In the genomic region with DNA sequence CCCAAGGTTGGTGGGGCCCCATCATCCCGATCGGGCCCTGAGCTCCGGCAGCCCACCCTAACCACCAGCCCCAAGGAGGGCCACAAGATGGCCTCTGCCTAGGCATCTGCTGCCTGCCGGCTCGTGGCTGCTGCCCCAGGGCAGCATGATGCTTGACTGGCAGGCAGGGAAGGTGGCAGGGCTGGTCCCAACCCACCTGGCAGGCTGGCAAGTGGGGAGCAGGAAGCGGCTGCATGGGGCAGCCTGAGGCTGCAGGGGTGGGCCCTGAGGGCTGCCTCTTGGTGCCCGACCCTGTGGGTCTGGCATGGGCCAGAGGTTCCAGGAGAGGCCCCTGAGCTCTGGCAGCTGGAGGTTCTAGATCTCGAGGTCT, we compare ENCODE assay signal across 12 cellular contexts. TPM values are rescaled to one million over a fixed set of nuclear protein-coding genes. Genes with fewer than 3 reads are reported as not detected.
DNase-seq lines count a peak whose midpoint lies in the region; ATAC-seq and TF ChIP-seq lines count a peak whose summit lies in the region.
"Had no signal": no experiment of that assay in that cellular context is flagged by ENCODE, and none has a peak within 500 bp of the region (broad histone marks: within the 10 kb centered on the region; RNA-seq: fewer than 3 reads in every experiment).

No MANE protein-coding gene starts in this region.

- H3K4me1 ChIP-seq in HCT116 (ENCODE audit: control insufficient read depth in 1 of 2, insufficient read depth in 2 of 2, low read length in 2 of 2), result no peaks in the 10 kb centered on the region
- H3K4me1 ChIP-seq in breast epithelium, result peaks cover 5 to 20% of the 10 kb centered on the region in 2 donors
- peaks cover 6 to 65% of the 10 kb centered on the region in 2 donors for H3K4me1 ChIP-seq in left lung

- BruUV-seq in HCT116 (replicated peaks; lab: Mats Ljungman, UMichigan), result no TSS peak

- H3K9ac ChIP-seq in HCT116 (ENCODE audit: low read length), result no peak overlapping the region

- no peak overlapping the region for H3K4me3 ChIP-seq in HCT116 (replicated peaks in 1 of 2; ENCODE audit: low read depth in 1 of 2, low read length in 2 of 2)
- no peak overlapping the region for H3K4me3 ChIP-seq in breast epithelium
- H3K4me3 ChIP-seq in left lung, result no peak overlapping the region
- H3K4me3 ChIP-seq in skin epidermis, result no peak overlapping the region

- DNase-seq in HCT116 (ENCODE audit: low read depth, low spot score) (no peak), breast epithelium (ENCODE audit: low spot score in 2 of 2) (no peak), left lung (peak in 1 of 2 donors; percentile 59), COLO829 (ENCODE audit: low spot score) (no peak), GM13977 (ENCODE audit: low spot score) (no peak)
- DNase-seq in stimulated activated naive CD4-positive, alpha-beta T cell (lab: John Stamatoyannopoulos, UW), result no peak
- DNase-seq: activated CD8-positive, alpha-beta memory T cell treated with anti-CD3 and anti-CD28 coated beads, Interleukin-2, amount 10 ng/mL, durations not matched to agents 7 days and 5 days; activated naive CD8-positive, alpha-beta T cell treated with anti-CD3 and anti-CD28 coated beads, Interleukin-2, amount 50 U/mL, for 24 hours; stimulated activated CD4-positive, alpha-beta T cell treated with anti-CD3 and anti-CD28 coated beads, Interleukin-2, amount 100 ng/mL, for 48 hours had no signal

- RAD21 ChIA-PET in HCT116 (lab: Charles Lee; ENCODE audit: low non-redundant PET in 1 of 2, low total read pairs in 2 of 2, uncharacterized antibody in 2 of 2, unreplicated experiment in 2 of 2), result no interaction called here

- no peaks in the 10 kb centered on the region for H4K20me1 ChIP-seq in HCT116 (ENCODE audit: insufficient read depth)

- in situ Hi-C loops in GM13977 (cut with MboI; ENCODE audit: low pct_unique_long_range_greater_than_20kb, low sequenced_read_pairs, unreplicated experiment), result no loop called here

- H3K27me3 ChIP-seq in HCT116 (ENCODE audit: insufficient read depth, low read length), result no peaks in the 10 kb centered on the region
- H3K27me3 ChIP-seq in breast epithelium, result no peaks in the 10 kb centered on the region
- H3K27me3 ChIP-seq in left lung, result no peaks in the 10 kb centered on the region

- H3K36me3 ChIP-seq in HCT116 (ENCODE audit: control insufficient read depth in 1 of 2, insufficient read depth in 2 of 2, low read length in 2 of 2), result 0 out of 4 replicates have a peak, but pooled peaks cover 0 to 6% of the 10 kb centered on the region in 2 experiments
- H3K36me3 ChIP-seq in breast epithelium, result no peaks in the 10 kb centered on the region
- H3K36me3 ChIP-seq in left lung, result peaks cover 0 to 57% of the 10 kb centered on the region in 2 donors

- H3K27ac ChIP-seq in HCT116 (ENCODE audit: low read depth, low read length) (no peak overlapping the region), breast epithelium (peak overlapping the region; percentile 60 to 82), left lung (peak overlapping the region; percentile 79 to 81), skin epidermis (peak overlapping the region in 16 of 21 experiments; percentile 12 to 85 (median 73))

- no peak overlapping the region for H2AFZ ChIP-seq in HCT116 (ENCODE audit: low read depth, low read length, poor library complexity, severe bottlenecking)

- no peak for TF ChIP-seq RAD21 in HCT116 (IDR thresholded peaks at IDR 0.05; ENCODE audit: low read depth)

- POLR2A ChIA-PET in HCT116 (lab: Charles Lee), result no interaction called here

- H3K4me2 ChIP-seq in HCT116 (ENCODE audit: low read length), result no peak overlapping the region

- TF ChIP-seq CTCF in HCT116 (IDR thresholded peaks at IDR 0.05 in 2 of 3, conservative IDR thresholded peaks at IDR 0.05 in 1 of 3; ENCODE audit: borderline replicate concordance in 1 of 3, insufficient read depth in 1 of 3, low read depth in 2 of 3, low read length in 2 of 3) (no peak), breast epithelium (IDR thresholded peaks at IDR 0.05) (no peak), left lung (IDR thresholded peaks at IDR 0.05) (no peak), GM13977 (IDR thresholded peaks at IDR 0.05; ENCODE audit: extremely low read depth, insufficient read depth, missing control alignments) (no peak)

- peak; percentile 8; the same call in 1 of the 2 replicates for ATAC-seq in HCT116
- ATAC-seq in left lung, result no peak
- ATAC-seq in HG02623 (IDR thresholded peaks at IDR 0.05; ENCODE audit: unreplicated experiment), result no peak
- ATAC-seq: activated CD8-positive, alpha-beta memory T cell treated with anti-CD3 and anti-CD28 coated beads, Interleukin-2, amount 10 ng/mL, durations not matched to agents 7 days and 5 days; activated naive CD8-positive, alpha-beta T cell treated with anti-CD3 and anti-CD28 coated beads, Interleukin-2, amount 50 U/mL, for 24 hours had no signal

- no peak for TF ChIP-seq POLR2A in HCT116 (IDR thresholded peaks at IDR 0.05; ENCODE audit: borderline replicate concordance, extremely low read depth, insufficient read depth, insufficient read length)
- no peak for TF ChIP-seq POLR2A in breast epithelium (IDR thresholded peaks at IDR 0.05)

- H3K9me3 ChIP-seq in HCT116 (ENCODE audit: control insufficient read depth in 1 of 2, insufficient read depth in 1 of 2, low read depth in 1 of 2, low read length in 2 of 2) (no peaks in the 10 kb centered on the region), breast epithelium (no peaks in the 10 kb centered on the region), left lung (no peaks in the 10 kb centered on the region)

- H3K79me2 ChIP-seq in HCT116 (ENCODE audit: insufficient read depth, low read length), result peaks cover 20% of the 10 kb centered on the region

- CTCF ChIA-PET in HCT116 (lab: Charles Lee), result no interaction called here

- intact Hi-C loops in HCT116 (cut with micrococcal nuclease), result no loop called here
- intact Hi-C loops in breast epithelium (cut with DNase I; ENCODE audit: low total_unique reads), result no loop called here
- intact Hi-C loops in left lung (cut with DNase I), result no loop called here

- no peaks in the 10 kb centered on the region for H3K9me2 ChIP-seq in HCT116 (ENCODE audit: insufficient read depth)

TF ChIP-seq in HCT116, 20 proteins besides CTCF, POLR2A, EP300 and RAD21 (continues in another document):
- TF ChIP-seq YY1 (IDR thresholded peaks at IDR 0.05; ENCODE audit: extremely low read depth, insufficient replicate concordance, low read depth, low read length) (no peak), SIN3A (IDR thresholded peaks at IDR 0.05; ENCODE audit: low read depth) (no peak), ZFX (IDR thresholded peaks at IDR 0.05) (no peak), CBX3 (IDR thresholded peaks at IDR 0.05; ENCODE audit: low read depth) (no peak), JUND (IDR thresholded peaks at IDR 0.05) (no peak), SP1 (IDR thresholded peaks at IDR 0.05; ENCODE audit: low read depth) (no peak), FOSL1 (IDR thresholded peaks at IDR 0.05; ENCODE audit: low read depth) (no peak), EGR1 (IDR thresholded peaks at IDR 0.05; ENCODE audit: low read depth) (no peak), EZH2phosphoT487 (IDR thresholded peaks at IDR 0.05; ENCODE audit: borderline replicate concordance) (no peak), SRF (IDR thresholded peaks at IDR 0.05; ENCODE audit: low read depth) (no peak), CEBPB (IDR thresholded peaks at IDR 0.05; ENCODE audit: low read depth) (no peak)
- TF ChIP-seq, protein P1, sequence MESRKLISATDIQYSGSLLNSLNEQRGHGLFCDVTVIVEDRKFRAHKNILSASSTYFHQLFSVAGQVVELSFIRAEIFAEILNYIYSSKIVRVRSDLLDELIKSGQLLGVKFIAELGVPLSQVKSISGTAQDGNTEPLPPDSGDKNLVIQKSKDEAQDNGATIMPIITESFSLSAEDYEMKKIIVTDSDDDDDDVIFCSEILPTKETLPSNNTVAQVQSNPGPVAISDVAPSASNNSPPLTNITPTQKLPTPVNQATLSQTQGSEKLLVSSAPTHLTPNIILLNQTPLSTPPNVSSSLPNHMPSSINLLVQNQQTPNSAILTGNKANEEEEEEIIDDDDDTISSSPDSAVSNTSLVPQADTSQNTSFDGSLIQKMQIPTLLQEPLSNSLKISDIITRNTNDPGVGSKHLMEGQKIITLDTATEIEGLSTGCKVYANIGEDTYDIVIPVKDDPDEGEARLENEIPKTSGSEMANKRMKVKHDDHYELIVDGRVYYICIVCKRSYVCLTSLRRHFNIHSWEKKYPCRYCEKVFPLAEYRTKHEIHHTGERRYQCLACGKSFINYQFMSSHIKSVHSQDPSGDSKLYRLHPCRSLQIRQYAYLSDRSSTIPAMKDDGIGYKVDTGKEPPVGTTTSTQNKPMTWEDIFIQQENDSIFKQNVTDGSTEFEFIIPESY (IDR thresholded peaks at IDR 0.05; ENCODE audit: extremely low read depth, insufficient replicate concordance, low read length), result no peak
- TF ChIP-seq, protein P2, sequence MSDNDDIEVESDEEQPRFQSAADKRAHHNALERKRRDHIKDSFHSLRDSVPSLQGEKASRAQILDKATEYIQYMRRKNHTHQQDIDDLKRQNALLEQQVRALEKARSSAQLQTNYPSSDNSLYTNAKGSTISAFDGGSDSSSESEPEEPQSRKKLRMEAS (IDR thresholded peaks at IDR 0.05), result no peak

RNA-seq across cellular contexts. Expression of gene GJC2, which starts 0.8 kb away (rescaled TPM):
- total RNA-seq in HCT116 (2021; ENCODE audit: unreplicated experiment) (0.76 TPM), breast epithelium (1 to 10 TPM; 1.3 TPM), left lung (1 to 10 TPM; 2.3 to 4.9 TPM)
- polyA plus RNA-seq in HCT116 (2012), result 0.23 and 0.46 TPM in 2 replicates
- polyA plus RNA-seq: CD14-positive monocyte had no signal

RNA-seq across cellular contexts. Expression of gene GUK1, which starts 8.9 kb away (rescaled TPM):
- total RNA-seq in HCT116 (2021; ENCODE audit: unreplicated experiment), result 145 TPM
- 238 and 297 TPM in 2 replicates for polyA plus RNA-seq in HCT116 (2012)
- total RNA-seq in breast epithelium, result 100 to 1,000 TPM; 218 to 413 (median 333) TPM
- total RNA-seq in left lung, result 100 to 1,000 TPM; 217 to 221 TPM

RNA-seq across cellular contexts. Expression of gene IBA57, which starts 16.6 kb away (rescaled TPM):
- total RNA-seq in HCT116 (2021; ENCODE audit: unreplicated experiment) (11.6 TPM), breast epithelium (1 to 10 TPM; 3.4 to 4.1 (median 3.9) TPM), left lung (10 to 100 TPM; 13.2 to 13.5 TPM)
- polyA plus RNA-seq in HCT116 (2012), result 6.6 and 8.7 TPM in 2 replicates

RNA-seq across cellular contexts. Expression of gene MRPL55, which starts 39.9 kb away (rescaled TPM):
- total RNA-seq in HCT116 (2021; ENCODE audit: unreplicated experiment) (57.1 TPM), breast epithelium (100 to 1,000 TPM in 2 of 3 donors, 10 to 100 TPM in 1; 76.4 to 108 (median 102) TPM), left lung (10 to 100 TPM; 43.0 to 44.2 TPM)
- polyA plus RNA-seq in HCT116 (2012), result 91.7 and 124 TPM in 2 replicates

RNA-seq across cellular contexts. Expression of gene C1orf35, which starts 45.8 kb away (rescaled TPM):
- total RNA-seq in HCT116 (2021; ENCODE audit: unreplicated experiment), result 26.1 TPM
- 19.2 and 19.3 TPM in 2 replicates for polyA plus RNA-seq in HCT116 (2012)
- total RNA-seq in breast epithelium, result 10 to 100 TPM; 11.5 to 17.0 (median 15.7) TPM
- 10 to 100 TPM; 12.6 to 13.2 TPM for total RNA-seq in left lung
